32 cellular contexts compared by ENCODE assay signal in genomic region chr10:114957673-114958072, GRCh38. TPM values are rescaled to one million over a fixed set of nuclear protein-coding genes. Genes with fewer than 3 reads are reported as not detected.
DNase-seq lines count a peak whose midpoint lies in the region; ATAC-seq and TF ChIP-seq lines count a peak whose summit lies in the region.
"Had no signal": no experiment of that assay in that cellular context is flagged by ENCODE, and none has a peak within 500 bp of the region (broad histone marks: within the 10 kb centered on the region; RNA-seq: fewer than 3 reads in every experiment).

No MANE protein-coding gene starts in this region.

- H3K9me3 Mint-ChIP-seq in activated T-helper 17 cell treated with anti-CD3 and anti-CD28 coated beads, Interleukin-2, amount 50 U/mL, for 72 hours = no peaks in the 10 kb centered on the region
- H3K9me3 Mint-ChIP-seq in stimulated activated effector memory CD8-positive, alpha-beta T cell treated with anti-CD3 and anti-CD28 coated beads, Interleukin-12 subunit alpha, Interleukin-12 subunit beta, amount 100 ng/mL, for 72 hours = no peaks in the 10 kb centered on the region
- H3K9me3 Mint-ChIP-seq: activated CD4-positive, alpha-beta memory T cell treated with anti-CD3 and anti-CD28 coated beads, Interleukin-2, amount 10 ng/mL, durations not matched to agents 7 days and 5 days; activated naive CD8-positive, alpha-beta T cell treated with anti-CD3 and anti-CD28 coated beads, Interleukin-2, amount 50 U/mL, for 24 hours; endodermal cell had no signal

- no peak overlapping the region for H3K27ac ChIP-seq in mammary epithelial cell (ENCODE audit: insufficient read depth, low read depth, low read length)
- no peak overlapping the region for H3K27ac ChIP-seq in breast epithelium
- no peak overlapping the region for H3K27ac ChIP-seq in effector memory CD4-positive, alpha-beta T cell (ENCODE audit: insufficient read depth, low read length, poor library complexity, severe bottlenecking)
- H3K27ac ChIP-seq: brain microvascular endothelial cell, esophagus squamous epithelium, heart right ventricle, spleen had no signal

- peak overlapping the region; percentile 5 for H3K4me2 ChIP-seq in mammary epithelial cell (ENCODE audit: insufficient read depth, low read depth, low read length)

- intact Hi-C loops in mammary epithelial cell (cut with micrococcal nuclease) = no loop called here
- intact Hi-C loops in breast epithelium (cut with DNase I; ENCODE audit: low total_unique reads) = no loop called here

- no peak overlapping the region for H3K4me3 Mint-ChIP-seq in activated T-helper 17 cell treated with anti-CD3 and anti-CD28 coated beads, Interleukin-2, amount 50 U/mL, for 72 hours
- H3K4me3 Mint-ChIP-seq in stimulated activated effector memory CD8-positive, alpha-beta T cell treated with anti-CD3 and anti-CD28 coated beads, Interleukin-12 subunit alpha, Interleukin-12 subunit beta, amount 100 ng/mL, for 72 hours = no peak overlapping the region
- H3K4me3 Mint-ChIP-seq: activated CD4-positive, alpha-beta memory T cell treated with anti-CD3 and anti-CD28 coated beads, Interleukin-2, amount 10 ng/mL, durations not matched to agents 7 days and 5 days; activated naive CD8-positive, alpha-beta T cell treated with anti-CD3 and anti-CD28 coated beads, Interleukin-2, amount 50 U/mL, for 24 hours; endodermal cell; naive B cell had no signal

- H3K36me3 Mint-ChIP-seq in activated T-helper 17 cell treated with anti-CD3 and anti-CD28 coated beads, Interleukin-2, amount 50 U/mL, for 72 hours (ENCODE audit: low read depth) = peaks cover 54% of the 10 kb centered on the region
- peaks cover 27% of the 10 kb centered on the region for H3K36me3 Mint-ChIP-seq in stimulated activated effector memory CD8-positive, alpha-beta T cell treated with anti-CD3 and anti-CD28 coated beads, Interleukin-12 subunit alpha, Interleukin-12 subunit beta, amount 100 ng/mL, for 72 hours

- peaks cover 9% of the 10 kb centered on the region for H3K4me1 Mint-ChIP-seq in activated T-helper 17 cell treated with anti-CD3 and anti-CD28 coated beads, Interleukin-2, amount 50 U/mL, for 72 hours
- peaks cover 30% of the 10 kb centered on the region for H3K4me1 Mint-ChIP-seq in stimulated activated effector memory CD8-positive, alpha-beta T cell treated with anti-CD3 and anti-CD28 coated beads, Interleukin-12 subunit alpha, Interleukin-12 subunit beta, amount 100 ng/mL, for 72 hours
- H3K4me1 Mint-ChIP-seq: endodermal cell had no signal

- no peaks in the 10 kb centered on the region for H3K9me3 ChIP-seq in mammary epithelial cell (replicated peaks; ENCODE audit: insufficient read depth, low read length)
- H3K9me3 ChIP-seq in breast epithelium = no peaks in the 10 kb centered on the region
- no peaks in the 10 kb centered on the region for H3K9me3 ChIP-seq in effector memory CD4-positive, alpha-beta T cell (ENCODE audit: control insufficient read depth, low read length)
- H3K9me3 ChIP-seq: BE2C, esophagus squamous epithelium, heart right ventricle, spleen had no signal

- H2AFZ ChIP-seq in mammary epithelial cell (ENCODE audit: low read depth, low read length) = no peak overlapping the region

- TF ChIP-seq CTCF in mammary epithelial cell (conservative IDR thresholded peaks at IDR 0.05 in 1 of 2, IDR thresholded peaks at IDR 0.05 in 1 of 2; ENCODE audit: extremely low read depth in 1 of 2, insufficient read depth in 1 of 2, low read depth in 1 of 2, low read length in 2 of 2) (no peak), breast epithelium (IDR thresholded peaks at IDR 0.05) (no peak), fibroblast of the aortic adventitia (IDR thresholded peaks at IDR 0.05; ENCODE audit: insufficient read depth, low read length) (no peak)

- dilution Hi-C loops in mammary epithelial cell (cut with HindIII; ENCODE audit: low sequenced_read_pairs) = no loop called here

- no peak overlapping the region for H3K27ac Mint-ChIP-seq in activated T-helper 17 cell treated with anti-CD3 and anti-CD28 coated beads, Interleukin-2, amount 50 U/mL, for 72 hours
- H3K27ac Mint-ChIP-seq in stimulated activated effector memory CD8-positive, alpha-beta T cell treated with anti-CD3 and anti-CD28 coated beads, Interleukin-12 subunit alpha, Interleukin-12 subunit beta, amount 100 ng/mL, for 72 hours = no peak overlapping the region
- H3K27ac Mint-ChIP-seq: activated CD4-positive, alpha-beta memory T cell treated with anti-CD3 and anti-CD28 coated beads, Interleukin-2, amount 10 ng/mL, durations not matched to agents 7 days and 5 days; activated naive CD8-positive, alpha-beta T cell treated with anti-CD3 and anti-CD28 coated beads, Interleukin-2, amount 50 U/mL, for 24 hours; endodermal cell; naive B cell had no signal

- WGBS in mammary epithelial cell (ENCODE audit: low coverage, missing lambda C conversion rate) = 83% methylated on average over 2 of the region's 2 CpGs

- no peaks in the 10 kb centered on the region for H4K20me1 ChIP-seq in mammary epithelial cell (ENCODE audit: insufficient read depth, low read length)

- CTCF ChIA-PET in mammary epithelial cell (lab: Charles Lee; ENCODE audit: low non-redundant PET) = no interaction called here

- no peaks in the 10 kb centered on the region for H3K4me1 ChIP-seq in mammary epithelial cell (ENCODE audit: insufficient read depth, low read length)
- H3K4me1 ChIP-seq in breast epithelium = no peaks in the 10 kb centered on the region
- no peaks in the 10 kb centered on the region for H3K4me1 ChIP-seq in effector memory CD4-positive, alpha-beta T cell (ENCODE audit: control insufficient read depth, insufficient read depth, low read length, poor library complexity, severe bottlenecking)
- H3K4me1 ChIP-seq: spleen had no signal

- H3K4me3 ChIP-seq in mammary epithelial cell (replicated peaks in 1 of 3; ENCODE audit: insufficient read depth in 1 of 3, low read depth in 2 of 3, low read length in 3 of 3) (no peak overlapping the region), breast epithelium (no peak overlapping the region), fibroblast of the aortic adventitia (ENCODE audit: low read depth, low read length) (no peak overlapping the region)
- no peak overlapping the region for H3K4me3 ChIP-seq in effector memory CD4-positive, alpha-beta T cell (ENCODE audit: insufficient read depth, low read depth, low read length, poor library complexity, severe bottlenecking)
- H3K4me3 ChIP-seq: esophagus squamous epithelium, heart right ventricle, spleen had no signal

- H3K9ac ChIP-seq in mammary epithelial cell (ENCODE audit: insufficient read depth, low read length) = no peak overlapping the region

- H3K27me3 Mint-ChIP-seq in activated T-helper 17 cell treated with anti-CD3 and anti-CD28 coated beads, Interleukin-2, amount 50 U/mL, for 72 hours = no peaks in the 10 kb centered on the region
- H3K27me3 Mint-ChIP-seq: activated CD4-positive, alpha-beta memory T cell treated with anti-CD3 and anti-CD28 coated beads, Interleukin-2, amount 10 ng/mL, durations not matched to agents 7 days and 5 days; activated naive CD8-positive, alpha-beta T cell treated with anti-CD3 and anti-CD28 coated beads, Interleukin-2, amount 50 U/mL, for 24 hours; naive B cell had no signal

- H3K27me3 ChIP-seq in mammary epithelial cell (ENCODE audit: insufficient read depth, low read length) (no peaks in the 10 kb centered on the region), breast epithelium (no peaks in the 10 kb centered on the region)
- H3K27me3 ChIP-seq in effector memory CD4-positive, alpha-beta T cell (replicated peaks; ENCODE audit: control insufficient read depth, insufficient read depth, low read length, poor library complexity, severe bottlenecking) = no peaks in the 10 kb centered on the region
- H3K27me3 ChIP-seq: BE2C, brain microvascular endothelial cell, esophagus squamous epithelium, heart right ventricle, spleen had no signal

- H3K36me3 ChIP-seq in mammary epithelial cell (ENCODE audit: insufficient read depth, low read length) (peaks cover 8% of the 10 kb centered on the region), breast epithelium (no peaks in the 10 kb centered on the region)
- H3K36me3 ChIP-seq in effector memory CD4-positive, alpha-beta T cell (ENCODE audit: control insufficient read depth, insufficient read depth, low read length) = no peaks in the 10 kb centered on the region
- H3K36me3 ChIP-seq: brain microvascular endothelial cell had no signal

- H3K79me2 ChIP-seq in mammary epithelial cell (ENCODE audit: insufficient read depth, low read length) = peaks cover 78% of the 10 kb centered on the region

- DNase-seq in mammary epithelial cell (peak; percentile 54), breast epithelium (ENCODE audit: low spot score in 2 of 2) (no peak), fibroblast of the aortic adventitia (ENCODE audit: low read depth) (peak; percentile 38), left lobe of liver (ENCODE audit: low spot score) (no peak)
- DNase-seq in stimulated activated effector memory CD8-positive, alpha-beta T cell treated with anti-CD3 and anti-CD28 coated beads, Interleukin-12 subunit alpha, Interleukin-12 subunit beta, amount 100 ng/mL, for 72 hours (ENCODE audit: low spot score in 2 of 2) = no peak
- no peak for DNase-seq in effector memory CD4-positive, alpha-beta T cell
- DNase-seq: activated CD4-positive, alpha-beta memory T cell treated with anti-CD3 and anti-CD28 coated beads, Interleukin-2, amount 10 ng/mL, durations not matched to agents 7 days and 5 days; activated gamma-delta T cell; activated naive CD8-positive, alpha-beta T cell treated with anti-CD3 and anti-CD28 coated beads, Interleukin-2, amount 50 U/mL, for 24 hours; activated T-cell treated with anti-CD3 and anti-CD28 coated beads for 4 hours; BE2C; brain microvascular endothelial cell; cortex of kidney; endodermal cell; esophagus squamous epithelium; GF-D8; heart right ventricle; Kasumi-1; left colon; naive B cell; NCI-H1105; NCI-H2029; NCI-H226; NCI-H774; occipital lobe; retina; Right ventricle myocardium superior; spleen; stimulated activated CD4-positive, alpha-beta T cell treated with anti-CD3 and anti-CD28 coated beads, Interleukin-2, amount 100 ng/mL, for 48 hours; stimulated activated naive CD4-positive, alpha-beta T cell had no signal

- in situ Hi-C loops in mammary epithelial cell (cut with MboI; ENCODE audit: low sequenced_read_pairs in 2 of 2) = no loop called here

- peak; percentile 28 for ATAC-seq in activated T-helper 17 cell treated with anti-CD3 and anti-CD28 coated beads, Interleukin-2, amount 50 U/mL, for 72 hours (replicated peaks)
- ATAC-seq in stimulated activated effector memory CD8-positive, alpha-beta T cell treated with anti-CD3 and anti-CD28 coated beads, Interleukin-12 subunit alpha, Interleukin-12 subunit beta, amount 100 ng/mL, for 72 hours = peak; percentile 52
- ATAC-seq in HG02840 (IDR thresholded peaks at IDR 0.05; ENCODE audit: low FRiP score, unreplicated experiment) = no peak
- no peak for ATAC-seq in left lobe of liver
- ATAC-seq: activated naive CD8-positive, alpha-beta T cell treated with anti-CD3 and anti-CD28 coated beads, Interleukin-2, amount 50 U/mL, for 24 hours; heart right ventricle; left colon had no signal

- BruUV-seq in mammary epithelial cell (replicated peaks; lab: Mats Ljungman, UMichigan) = no TSS peak

- TF ChIP-seq POLR2A in breast epithelium (IDR thresholded peaks at IDR 0.05) = no peak

RNA-seq across cellular contexts. Expression of gene TRUB1, which starts 19.7 kb away (rescaled TPM):
- total RNA-seq in mammary epithelial cell (10 to 100 TPM; 33.7 to 35.0 TPM), breast epithelium (10 to 100 TPM; 14.9 to 27.8 (median 18.0) TPM), fibroblast of the aortic adventitia (ENCODE audit: low replicate concordance) (31.8 and 71.7 TPM in 2 replicates), left lobe of liver (9.0 TPM)
- 11.4 TPM for polyA plus RNA-seq in mammary epithelial cell
- polyA minus RNA-seq in mammary epithelial cell = 8.8 TPM
- total RNA-seq in activated T-helper 17 cell treated with anti-CD3 and anti-CD28 coated beads, Interleukin-2, amount 50 U/mL, for 72 hours = 10 to 100 TPM; 13.4 to 19.8 TPM

Comparison
In these comparisons a context has a peak if more than half of its experiments do, and no peak if none do; other contexts are left out.
1. DNase-seq: peak in mammary epithelial cell (single experiment) and fibroblast of the aortic adventitia (single experiment); none in breast epithelium (0 of 2), stimulated activated effector memory CD8-positive, alpha-beta T cell treated with anti-CD3 and anti-CD28 coated beads, Interleukin-12 subunit alpha, Interleukin-12 subunit beta, amount 100 ng/mL, for 72 hours (0 of 2), effector memory CD4-positive, alpha-beta T cell (0 of 3) and left lobe of liver (single experiment).
2. ATAC-seq: peak in activated T-helper 17 cell treated with anti-CD3 and anti-CD28 coated beads, Interleukin-2, amount 50 U/mL, for 72 hours (single experiment) and stimulated activated effector memory CD8-positive, alpha-beta T cell treated with anti-CD3 and anti-CD28 coated beads, Interleukin-12 subunit alpha, Interleukin-12 subunit beta, amount 100 ng/mL, for 72 hours (single experiment); none in HG02840 (single experiment) and left lobe of liver (single experiment).